In the genomic region with DNA sequence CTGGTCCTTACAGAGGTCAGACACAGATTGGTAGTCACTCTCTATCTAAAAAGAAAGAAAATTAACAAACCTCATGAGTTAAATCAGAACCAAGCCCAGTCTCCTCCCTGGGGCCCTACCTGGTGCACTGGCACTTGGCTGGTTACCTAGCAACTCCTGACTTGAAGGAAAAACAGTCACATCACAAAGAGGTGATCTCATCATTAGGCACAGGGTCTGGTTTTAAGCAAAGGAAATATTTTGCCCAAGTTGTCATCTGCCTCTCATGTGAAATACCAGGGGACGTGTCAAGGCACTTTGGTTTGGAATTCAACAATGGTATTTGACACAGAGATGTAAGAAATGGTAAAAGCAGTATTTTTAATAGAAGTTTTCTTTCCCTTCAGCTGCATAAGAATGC, we compare ENCODE assay signal across 8 cellular contexts. TPM values are rescaled to one million over a fixed set of nuclear protein-coding genes. Genes with fewer than 3 reads are reported as not detected.
DNase-seq lines count a peak whose midpoint lies in the region; ATAC-seq, FAIRE-seq and TF ChIP-seq lines count a peak whose summit lies in the region.
"Had no signal": no experiment of that assay in that cellular context is flagged by ENCODE, and none has a peak within 500 bp of the region (broad histone marks: within the 10 kb centered on the region; RNA-seq: fewer than 3 reads in every experiment).

No MANE protein-coding gene starts in this region.

- DNase-seq in GM04503 (ENCODE audit: low read depth), result peak; percentile 17
- peak; percentile 55 for DNase-seq in LHCN-M2 (ENCODE audit: low read depth)
- peak; percentile 37 for DNase-seq in dedifferentiated amniotic fluid mesenchymal stem cell (ENCODE audit: extremely low spot score)
- peak; percentile 79 for DNase-seq in osteoblast (ENCODE audit: insufficient read length, low spot score, missing footprints)
- DNase-seq in T-helper 9 cell, result no peak
- no peak for DNase-seq in D721Med (ENCODE audit: insufficient read length, low spot score)
- DNase-seq: NCI-H1092 had no signal

- peak overlapping the region; percentile 32 for H3K4me2 ChIP-seq in osteoblast (ENCODE audit: insufficient read depth, low read length)

- no peak overlapping the region for H2AFZ ChIP-seq in osteoblast (ENCODE audit: low read length)

- no peak overlapping the region for H3K4me3 ChIP-seq in osteoblast (ENCODE audit: insufficient read depth, low read length)

- FAIRE-seq in D721Med (lab: Jason Lieb, UNC), result no peak

- ATAC-seq in HG02759 (IDR thresholded peaks at IDR 0.05; ENCODE audit: unreplicated experiment), result no peak

- H3K9me3 ChIP-seq in osteoblast (ENCODE audit: low read depth, low read length), result no peaks in the 10 kb centered on the region

- peaks cover 26% of the 10 kb centered on the region for H3K4me1 ChIP-seq in osteoblast (ENCODE audit: insufficient read depth, low read length)

- H3K79me2 ChIP-seq in osteoblast (ENCODE audit: insufficient read depth, low read length), result no peaks in the 10 kb centered on the region

- no peak for TF ChIP-seq CTCF in osteoblast (IDR thresholded peaks at IDR 0.05; ENCODE audit: extremely low read depth, low read depth, low read length)
- no peak for TF ChIP-seq CTCF in D721Med (IDR thresholded peaks at IDR 0.05; ENCODE audit: insufficient read depth, missing control alignments)

- no peaks in the 10 kb centered on the region for H4K20me1 ChIP-seq in osteoblast (ENCODE audit: insufficient read depth, low read length)

- peaks cover 6% of the 10 kb centered on the region for H3K27me3 ChIP-seq in osteoblast (ENCODE audit: insufficient read depth, low read length)

- H3K36me3 ChIP-seq in osteoblast (ENCODE audit: insufficient read depth, low read length), result no peaks in the 10 kb centered on the region

- peak overlapping the region; percentile 83 for H3K27ac ChIP-seq in osteoblast (ENCODE audit: low read depth, low read length)

RNA-seq across cellular contexts. Expression of gene FMN1, which starts 47.7 kb away (rescaled TPM):
- total RNA-seq in LHCN-M2 (2014; rRNA removed) (17.9 and 21.9 TPM in 2 replicates), osteoblast (9.0 and 11.2 TPM in 2 replicates)
- polyA plus RNA-seq in LHCN-M2 (2012), result 3.8 TPM

Comparison
In these comparisons a context has a peak if more than half of its experiments do, and no peak if none do; other contexts are left out.
1. DNase-seq: peak in GM04503 (single experiment), LHCN-M2 (single experiment), dedifferentiated amniotic fluid mesenchymal stem cell (single experiment) and osteoblast (single experiment); none in T-helper 9 cell (single experiment) and D721Med (single experiment).